In the genomic region with DNA sequence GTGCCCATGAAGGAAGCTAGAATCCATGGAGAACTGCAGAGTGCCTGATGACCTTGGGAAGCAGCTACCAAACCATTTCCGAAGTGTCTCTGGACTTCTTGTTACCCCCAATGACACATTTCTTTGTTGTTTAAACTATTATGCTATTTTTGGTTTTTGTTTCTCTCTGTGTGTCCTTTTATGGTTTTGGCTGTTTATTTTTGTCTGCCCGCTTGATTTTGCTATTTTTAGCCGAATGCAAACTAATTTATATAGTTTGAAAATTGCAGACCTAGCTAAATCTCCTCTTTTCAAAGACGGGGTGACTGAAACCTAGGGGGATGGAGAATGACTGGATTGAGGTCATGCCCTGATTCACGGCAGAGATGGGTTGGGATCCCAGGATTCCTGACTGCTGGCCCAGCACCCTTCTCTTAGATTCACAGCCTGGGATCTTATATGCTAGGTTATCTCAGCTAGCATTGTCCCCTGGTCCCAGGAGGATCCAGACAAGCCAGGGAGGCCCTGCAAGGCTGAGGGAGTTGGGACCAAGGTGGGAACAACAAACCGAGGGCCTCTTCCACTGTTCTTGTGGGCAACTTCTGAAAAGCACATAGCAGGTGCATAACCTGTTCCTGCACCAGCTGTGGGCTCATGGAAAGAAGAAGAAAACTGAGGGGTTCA, we compare ENCODE assay signal across 18 cellular contexts.
DNase-seq lines count a peak whose midpoint lies in the region; ATAC-seq and TF ChIP-seq lines count a peak whose summit lies in the region.
"Had no signal": no experiment of that assay in that cellular context is flagged by ENCODE, and none has a peak within 500 bp of the region (broad histone marks: within the 10 kb centered on the region; RNA-seq: fewer than 3 reads in every experiment).

No MANE protein-coding gene starts in this region.

- H3K4me3 ChIP-seq in duodenal mucosa (ENCODE audit: low read depth in 1 of 2, low read length in 2 of 2) = no peak overlapping the region
- no peak overlapping the region for H3K4me3 ChIP-seq in neural progenitor cell
- H3K4me3 ChIP-seq in uterus = no peak overlapping the region
- H3K4me3 ChIP-seq: suprapubic skin had no signal

- no peaks in the 10 kb centered on the region for H3K36me3 ChIP-seq in duodenal mucosa (ENCODE audit: control insufficient read depth in 1 of 2, insufficient read depth in 2 of 2, low read length in 2 of 2)
- H3K36me3 ChIP-seq in neural progenitor cell = no peaks in the 10 kb centered on the region
- H3K36me3 ChIP-seq in uterus = no peaks in the 10 kb centered on the region
- H3K36me3 ChIP-seq: suprapubic skin had no signal

- H3K9me3 ChIP-seq in duodenal mucosa (ENCODE audit: control insufficient read depth in 1 of 2, low read length in 2 of 2) = no peaks in the 10 kb centered on the region
- H3K9me3 ChIP-seq in neural progenitor cell (ENCODE audit: low read depth) = no peaks in the 10 kb centered on the region
- no peaks in the 10 kb centered on the region for H3K9me3 ChIP-seq in uterus
- H3K9me3 ChIP-seq: suprapubic skin had no signal

- H4K20me1 ChIP-seq in neural progenitor cell (ENCODE audit: low read depth) = no peaks in the 10 kb centered on the region

- H3K4me1 Mint-ChIP-seq in neural progenitor cell (peaks cover 35% of the 10 kb centered on the region), immature natural killer cell (peaks cover 0 to 5% of the 10 kb centered on the region in 2 donors)
- H3K4me1 Mint-ChIP-seq: activated T-helper 17 cell treated with anti-CD3 and anti-CD28 coated beads, Interleukin-2, amount 50 U/mL, for 72 hours had no signal

- no peak for ATAC-seq in Right ventricle myocardium inferior
- ATAC-seq in Right ventricle myocardium superior (ENCODE audit: poor library complexity) = no peak
- ATAC-seq: activated T-helper 17 cell treated with anti-CD3 and anti-CD28 coated beads, Interleukin-2, amount 50 U/mL, for 72 hours; PC-3 had no signal

- H3K9me3 Mint-ChIP-seq in neural progenitor cell = no peaks in the 10 kb centered on the region
- H3K9me3 Mint-ChIP-seq in immature natural killer cell = no peaks in the 10 kb centered on the region
- H3K9me3 Mint-ChIP-seq: activated T-helper 17 cell treated with anti-CD3 and anti-CD28 coated beads, Interleukin-2, amount 50 U/mL, for 72 hours; CD4-positive, CD25-positive, alpha-beta regulatory T cell had no signal

- peaks cover 16% of the 10 kb centered on the region for H3F3A ChIP-seq in neural progenitor cell (ENCODE audit: low read depth)

- peaks cover 17% of the 10 kb centered on the region for H3K27me3 Mint-ChIP-seq in neural progenitor cell (ENCODE audit: insufficient read depth, low read depth)
- peaks cover 0 to 2% (median 2%) of the 10 kb centered on the region in 3 donors for H3K27me3 Mint-ChIP-seq in immature natural killer cell (ENCODE audit: low read depth in 3 of 3)

- H3K79me2 ChIP-seq in neural progenitor cell (ENCODE audit: low read depth) = no peaks in the 10 kb centered on the region

- peaks cover 45% of the 10 kb centered on the region in 2 donors for H3K4me1 ChIP-seq in duodenal mucosa (ENCODE audit: control insufficient read depth in 1 of 2, insufficient read depth in 2 of 2, low read length in 2 of 2)
- peaks cover 35% of the 10 kb centered on the region for H3K4me1 ChIP-seq in neural progenitor cell
- peaks cover 12 to 20% of the 10 kb centered on the region in 2 donors for H3K4me1 ChIP-seq in uterus

- H3K36me3 Mint-ChIP-seq in neural progenitor cell (no peaks in the 10 kb centered on the region), immature natural killer cell (peaks cover 0 to 3% (median 0%) of the 10 kb centered on the region in 3 donors)
- H3K36me3 Mint-ChIP-seq: CD4-positive, CD25-positive, alpha-beta regulatory T cell had no signal

- H3K9ac ChIP-seq in duodenal mucosa (ENCODE audit: low read depth in 1 of 2, low read length in 2 of 2) (no peak overlapping the region), neural progenitor cell (no peak overlapping the region)

- H3K27me3 ChIP-seq in duodenal mucosa (ENCODE audit: control insufficient read depth in 1 of 2, insufficient read depth in 2 of 2, low read length in 2 of 2) (no peaks in the 10 kb centered on the region), neural progenitor cell (no peaks in the 10 kb centered on the region), uterus (no peaks in the 10 kb centered on the region)
- H3K27me3 ChIP-seq: suprapubic skin had no signal

- H3K4me2 ChIP-seq in neural progenitor cell = no peak overlapping the region

- no peak overlapping the region for H3K4me3 Mint-ChIP-seq in neural progenitor cell
- H3K4me3 Mint-ChIP-seq in immature natural killer cell = no peak overlapping the region
- H3K4me3 Mint-ChIP-seq: activated T-helper 17 cell treated with anti-CD3 and anti-CD28 coated beads, Interleukin-2, amount 50 U/mL, for 72 hours; CD4-positive, CD25-positive, alpha-beta regulatory T cell had no signal

- TF ChIP-seq CTCF in neural progenitor cell (IDR thresholded peaks at IDR 0.05) = no peak
- TF ChIP-seq CTCF in uterus (IDR thresholded peaks at IDR 0.05) = no peak

- intact Hi-C loops in Right ventricle myocardium inferior (cut with DNase I) = no loop called here
- intact Hi-C loops in Right ventricle myocardium superior (cut with DNase I) = no loop called here
- intact Hi-C loops in uterus (cut with DNase I; ENCODE audit: low total_unique reads) = no loop called here

- no peak for TF ChIP-seq POLR2A in uterus (IDR thresholded peaks at IDR 0.05)

- H3K27ac Mint-ChIP-seq in neural progenitor cell (peak overlapping the region; percentile 14), immature natural killer cell (no peak overlapping the region)
- H3K27ac Mint-ChIP-seq: activated T-helper 17 cell treated with anti-CD3 and anti-CD28 coated beads, Interleukin-2, amount 50 U/mL, for 72 hours; CD4-positive, CD25-positive, alpha-beta regulatory T cell had no signal

- DNase-seq in Right ventricle myocardium inferior (ENCODE audit: missing footprints) (peak; percentile 20), Right ventricle myocardium superior (no peak), neural progenitor cell (ENCODE audit: low spot score) (no peak), uterus (no peak), immature natural killer cell (no peak), SW480 (ENCODE audit: low spot score) (no peak)
- DNase-seq in activated naive CD4-positive, alpha-beta T cell treated with anti-CD3 and anti-CD28 coated beads, Interleukin-2, amount 50 U/mL, for 16 hours = no peak
- DNase-seq: activated CD4-positive, alpha-beta T cell treated with anti-CD3 and anti-CD28 coated beads for 1 hour; amniotic stem cell; CD4-positive, CD25-positive, alpha-beta regulatory T cell; NCI-H1105 treated with DMSO at 0.1 percent for 48 hours; NCI-H526 treated with DMSO at 0.1 percent for 48 hours; PC-3; stimulated activated CD4-positive, alpha-beta T cell treated with anti-CD3 and anti-CD28 coated beads, Interleukin-4, amount 100 ng/mL, for 24 hours; T-helper 9 cell had no signal

- peak overlapping the region; percentile 43 for H3K27ac ChIP-seq in duodenal mucosa (ENCODE audit: low read depth, low read length)
- H3K27ac ChIP-seq in neural progenitor cell = no peak overlapping the region
- peak overlapping the region; percentile 87 to 88 for H3K27ac ChIP-seq in uterus

- no peak overlapping the region for H2AFZ ChIP-seq in neural progenitor cell (replicated peaks)
